Comparison of ENCODE assay signal across 1 cellular context in the genomic region with DNA sequence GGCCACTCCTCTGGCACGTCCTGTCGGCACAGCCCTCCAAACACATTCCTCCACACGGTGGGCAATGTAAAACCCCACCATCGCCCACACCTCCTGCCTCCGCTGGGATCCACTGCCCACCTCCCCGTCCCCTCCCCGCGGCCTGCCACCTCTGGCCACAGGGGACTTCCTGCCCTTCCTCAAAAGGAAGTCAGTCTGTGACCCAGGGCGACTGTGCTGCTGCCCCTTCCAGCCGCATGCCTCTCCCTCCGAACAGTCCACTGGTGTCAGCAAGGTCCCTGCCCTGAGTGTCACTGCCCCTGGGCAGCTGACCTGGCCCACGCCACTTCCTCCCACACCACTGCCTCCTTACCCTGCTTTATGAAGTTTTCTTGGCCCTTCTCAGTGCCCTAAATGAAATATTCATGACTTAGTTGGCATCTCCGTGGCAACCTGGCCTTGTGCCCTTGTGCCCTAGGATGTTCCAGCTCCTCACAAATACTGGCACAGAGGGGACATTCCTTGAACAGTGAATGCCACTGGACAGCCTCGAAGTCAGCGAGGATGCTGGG.
TF ChIP-seq lines count a peak whose summit lies in the region.

No MANE protein-coding gene starts in this region.

TF ChIP-seq in H1, 55 proteins besides CTCF, POLR2A, EP300 and RAD21:
- TF ChIP-seq CHD2 (IDR thresholded peaks at IDR 0.05; ENCODE audit: low read length): no peak
